ENCODE assay signal across 20 cellular contexts in the genomic region with DNA sequence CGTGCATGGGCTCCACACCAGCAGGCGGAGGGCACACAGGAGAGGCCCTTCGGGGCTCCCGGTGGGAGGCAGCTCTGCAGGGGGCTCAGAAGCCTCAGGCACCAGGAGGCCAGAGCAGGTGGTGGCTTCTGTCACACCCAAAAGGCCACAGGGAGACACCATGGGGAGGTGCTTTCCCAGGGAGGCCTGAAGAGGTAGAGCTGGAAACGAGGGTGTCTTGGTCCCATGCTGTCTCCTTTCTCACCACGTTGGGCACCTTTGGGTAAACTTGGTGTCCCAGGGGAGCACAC.
"Had no signal": no experiment of that assay in that cellular context is flagged by ENCODE, and none has a peak within 500 bp of the region (broad histone marks: within the 10 kb centered on the region; RNA-seq: fewer than 3 reads in every experiment).

No MANE protein-coding gene starts in this region.

- H3K36me3 Mint-ChIP-seq: activated CD8-positive, alpha-beta memory T cell treated with anti-CD3 and anti-CD28 coated beads, Interleukin-2, amount 10 ng/mL, durations not matched to agents 7 days and 5 days had no signal

- H3K36me3 ChIP-seq: brain microvascular endothelial cell, prostate gland, right atrium auricular region, suprapubic skin, transverse colon, vagina had no signal

- H3K4me1 ChIP-seq: prostate gland, right atrium auricular region, suprapubic skin, transverse colon, vagina had no signal

- DNase-seq: activated B cell treated with CpG ODN at 0.5 μM for 24 hours; activated CD4-positive, alpha-beta memory T cell treated with anti-CD3 and anti-CD28 coated beads, Interleukin-2, amount 10 ng/mL, durations not matched to agents 7 days and 5 days; activated CD4-positive, alpha-beta T cell treated with anti-CD3 and anti-CD28 coated beads for 4 hours; activated CD8-positive, alpha-beta memory T cell treated with anti-CD3 and anti-CD28 coated beads, Interleukin-2, amount 10 ng/mL, durations not matched to agents 7 days and 5 days; activated naive CD4-positive, alpha-beta T cell treated with anti-CD3 and anti-CD28 coated beads for 36 hours; anterior cingulate cortex; brain microvascular endothelial cell; hypothalamus; kidney; nephron progenitor cell; stimulated activated naive CD8-positive, alpha-beta T cell treated with anti-CD3 and anti-CD28 coated beads, Interleukin-15, amount 100 ng/mL, for 72 hours; transverse colon had no signal

- H3K4me1 Mint-ChIP-seq: activated B cell treated with CpG ODN at 0.5 μM for 24 hours; activated CD4-positive, alpha-beta memory T cell treated with anti-CD3 and anti-CD28 coated beads, Interleukin-2, amount 10 ng/mL, durations not matched to agents 7 days and 5 days; activated CD8-positive, alpha-beta memory T cell treated with anti-CD3 and anti-CD28 coated beads, Interleukin-2, amount 10 ng/mL, durations not matched to agents 7 days and 5 days; central memory CD8-positive, alpha-beta T cell; nephron progenitor cell; stimulated activated naive CD8-positive, alpha-beta T cell treated with anti-CD3 and anti-CD28 coated beads, Interleukin-15, amount 100 ng/mL, for 72 hours had no signal

- H3K9me3 ChIP-seq: prostate gland, right atrium auricular region, suprapubic skin, transverse colon, vagina had no signal

- H3K9me3 Mint-ChIP-seq: activated B cell treated with CpG ODN at 0.5 μM for 24 hours; activated CD4-positive, alpha-beta memory T cell treated with anti-CD3 and anti-CD28 coated beads, Interleukin-2, amount 10 ng/mL, durations not matched to agents 7 days and 5 days; activated naive CD4-positive, alpha-beta T cell treated with anti-CD3 and anti-CD28 coated beads for 36 hours; activated T-helper 2 cell treated with anti-CD3 and anti-CD28 coated beads, Interferon-gamma antibody, Interleukin-2, Interleukin-4, amounts not matched to agents 10 μg/mL and 5 μg/mL and 100 μg/mL, durations not matched to agents 14 hours and 24 hours and 36 hours; central memory CD8-positive, alpha-beta T cell; nephron progenitor cell; stimulated activated naive CD8-positive, alpha-beta T cell treated with anti-CD3 and anti-CD28 coated beads, Interleukin-15, amount 100 ng/mL, for 72 hours had no signal

- H3K4me3 Mint-ChIP-seq: activated B cell treated with CpG ODN at 0.5 μM for 24 hours; activated CD4-positive, alpha-beta memory T cell treated with anti-CD3 and anti-CD28 coated beads, Interleukin-2, amount 10 ng/mL, durations not matched to agents 7 days and 5 days; activated CD8-positive, alpha-beta memory T cell treated with anti-CD3 and anti-CD28 coated beads, Interleukin-2, amount 10 ng/mL, durations not matched to agents 7 days and 5 days; activated naive CD4-positive, alpha-beta T cell treated with anti-CD3 and anti-CD28 coated beads for 36 hours; central memory CD8-positive, alpha-beta T cell; nephron progenitor cell; stimulated activated naive CD8-positive, alpha-beta T cell treated with anti-CD3 and anti-CD28 coated beads, Interleukin-15, amount 100 ng/mL, for 72 hours had no signal

- H3K4me3 ChIP-seq: coronary artery, prostate gland, right atrium auricular region, suprapubic skin, transverse colon, vagina had no signal

- H3K27ac Mint-ChIP-seq: activated B cell treated with CpG ODN at 0.5 μM for 24 hours; activated CD4-positive, alpha-beta memory T cell treated with anti-CD3 and anti-CD28 coated beads, Interleukin-2, amount 10 ng/mL, durations not matched to agents 7 days and 5 days; activated CD8-positive, alpha-beta memory T cell treated with anti-CD3 and anti-CD28 coated beads, Interleukin-2, amount 10 ng/mL, durations not matched to agents 7 days and 5 days; activated naive CD4-positive, alpha-beta T cell treated with anti-CD3 and anti-CD28 coated beads for 36 hours; activated T-helper 2 cell treated with anti-CD3 and anti-CD28 coated beads, Interferon-gamma antibody, Interleukin-2, Interleukin-4, amounts not matched to agents 10 μg/mL and 5 μg/mL and 100 μg/mL, durations not matched to agents 14 hours and 24 hours and 36 hours; nephron progenitor cell; stimulated activated naive CD8-positive, alpha-beta T cell treated with anti-CD3 and anti-CD28 coated beads, Interleukin-15, amount 100 ng/mL, for 72 hours had no signal

- H3K27ac ChIP-seq: brain microvascular endothelial cell, coronary artery, prostate gland, right atrium auricular region, suprapubic skin, transverse colon, vagina had no signal

- ATAC-seq: activated CD8-positive, alpha-beta memory T cell treated with anti-CD3 and anti-CD28 coated beads, Interleukin-2, amount 10 ng/mL, durations not matched to agents 7 days and 5 days; left lobe of liver; stimulated activated naive CD8-positive, alpha-beta T cell treated with anti-CD3 and anti-CD28 coated beads, Interleukin-15, amount 100 ng/mL, for 72 hours had no signal

- H3K27me3 ChIP-seq: brain microvascular endothelial cell, right atrium auricular region, vagina had no signal
